In genomic region chr9:137030528-137030927, GRCh38 we compare ENCODE assay signal across 1 cellular context.
A peak's percentile ranks its signal among the peaks of the same experiment; 100 is the strongest.
TF ChIP-seq lines count a peak whose summit lies in the region.

No MANE protein-coding gene starts in this region.

TF ChIP-seq in GM12878, 131 proteins besides CTCF, POLR2A, EP300 and RAD21:
- no peak for TF ChIP-seq ZBTB11 (CRISPR knock-in tag; IDR thresholded peaks at IDR 0.05)
- no peak for TF ChIP-seq SREBF2 (IDR thresholded peaks at IDR 0.05; ENCODE audit: low read length)
- peak in 1 of 2 experiments; percentile 61; a peak in 2 of 3 replicates for TF ChIP-seq EGR1 (IDR thresholded peaks at IDR 0.05; ENCODE audit: borderline replicate concordance in 1 of 2, low read depth in 2 of 2, low read length in 2 of 2)
- TF ChIP-seq HDGF (IDR thresholded peaks at IDR 0.05) = no peak
- TF ChIP-seq KDM1A (IDR thresholded peaks at IDR 0.05; ENCODE audit: borderline replicate concordance) = no peak
- TF ChIP-seq RCOR1 (conservative IDR thresholded peaks at IDR 0.05; ENCODE audit: low read depth, low read length) = no peak
- TF ChIP-seq RUNX3 (IDR thresholded peaks at IDR 0.05; ENCODE audit: low read length) = peak; percentile 55
- TF ChIP-seq KLF5 (IDR thresholded peaks at IDR 0.05; ENCODE audit: partially characterized antibody) = no peak
- no peak for TF ChIP-seq CBX3 (IDR thresholded peaks at IDR 0.05; ENCODE audit: borderline replicate concordance, low read depth)
